Comparison of ENCODE assay signal across 24 cellular contexts in genomic region chrX:118475903-118476302, GRCh38. TPM values are rescaled to one million over a fixed set of nuclear protein-coding genes. Genes with fewer than 3 reads are reported as not detected.
DNase-seq lines count a peak whose midpoint lies in the region; TF ChIP-seq lines count a peak whose summit lies in the region.
"Had no signal": no experiment of that assay in that cellular context is flagged by ENCODE, and none has a peak within 500 bp of the region (broad histone marks: within the 10 kb centered on the region; RNA-seq: fewer than 3 reads in every experiment).

No MANE protein-coding gene starts in this region.

- no peak overlapping the region for H2BK120ac ChIP-seq in trophoblast cell (ENCODE audit: insufficient read depth, low read length, poor library complexity)

- BruUV-seq in mammary epithelial cell (replicated peaks; lab: Mats Ljungman, UMichigan) = no TSS peak

- H2BK12ac ChIP-seq in trophoblast cell (ENCODE audit: low read length) = no peak overlapping the region

- H3K4me3 ChIP-seq in mammary epithelial cell (replicated peaks in 1 of 3; ENCODE audit: insufficient read depth in 1 of 3, low read depth in 2 of 3, low read length in 3 of 3) = no peak overlapping the region
- no peak overlapping the region for H3K4me3 ChIP-seq in breast epithelium
- H3K4me3 ChIP-seq in trophoblast cell (ENCODE audit: low read depth, low read length) = no peak overlapping the region
- H3K4me3 ChIP-seq: Peyer's patch, SJCRH30 had no signal

- no peak overlapping the region for H3K23ac ChIP-seq in trophoblast cell (ENCODE audit: low read length)

- CTCF ChIA-PET in mammary epithelial cell (lab: Charles Lee; ENCODE audit: low non-redundant PET) = no interaction called here

- no peak overlapping the region for H2AK5ac ChIP-seq in trophoblast cell (ENCODE audit: low read length)

- H3K18ac ChIP-seq in trophoblast cell (ENCODE audit: low read length) = no peak overlapping the region

- no peak overlapping the region for H2BK5ac ChIP-seq in trophoblast cell (ENCODE audit: low read depth, low read length, poor library complexity)

- H3K27me3 ChIP-seq in mammary epithelial cell (ENCODE audit: insufficient read depth, low read length) (no peaks in the 10 kb centered on the region), breast epithelium (peaks cover 0 to 2% of the 10 kb centered on the region in 2 donors), trophoblast cell (ENCODE audit: insufficient read depth, low read length) (no peaks in the 10 kb centered on the region)
- H3K27me3 ChIP-seq: Peyer's patch, SJCRH30 had no signal

- 49% methylated on average over 4 of the region's 4 CpGs for WGBS in mammary epithelial cell (ENCODE audit: low coverage, missing lambda C conversion rate)
- no CpG with 5 or more reads among the region's 4 CpGs for WGBS in trophoblast cell (ENCODE audit: extremely low coverage, insufficient coverage, insufficient read length)

- H3K4me1 ChIP-seq in mammary epithelial cell (ENCODE audit: insufficient read depth, low read length) (no peaks in the 10 kb centered on the region), breast epithelium (no peaks in the 10 kb centered on the region), trophoblast cell (ENCODE audit: control insufficient read depth in 1 of 2, insufficient read depth in 2 of 2, low read length in 2 of 2) (peaks cover 0 to 3% of the 10 kb centered on the region in 2 experiments)
- H3K4me1 ChIP-seq: Peyer's patch, SJCRH30 had no signal

- dilution Hi-C loops in mammary epithelial cell (cut with HindIII; ENCODE audit: low sequenced_read_pairs) = no loop called here

- H3K9me3 ChIP-seq in mammary epithelial cell (replicated peaks; ENCODE audit: insufficient read depth, low read length) = no peaks in the 10 kb centered on the region
- peaks cover 0 to 4% of the 10 kb centered on the region in 2 donors for H3K9me3 ChIP-seq in breast epithelium
- no peaks in the 10 kb centered on the region for H3K9me3 ChIP-seq in trophoblast cell (ENCODE audit: insufficient read depth, low read depth, low read length)
- H3K9me3 ChIP-seq: Peyer's patch, SJCRH30 had no signal

- intact Hi-C loops in mammary epithelial cell (cut with micrococcal nuclease) (no loop called here), breast epithelium (cut with DNase I; ENCODE audit: low total_unique reads) (no loop called here)

- H3K36me3 ChIP-seq in mammary epithelial cell (ENCODE audit: insufficient read depth, low read length) = no peaks in the 10 kb centered on the region
- H3K36me3 ChIP-seq in breast epithelium = no peaks in the 10 kb centered on the region
- no peaks in the 10 kb centered on the region for H3K36me3 ChIP-seq in trophoblast cell (ENCODE audit: control insufficient read depth in 1 of 2, insufficient read depth in 2 of 2, low read length in 2 of 2)
- H3K36me3 ChIP-seq: Peyer's patch, SJCRH30 had no signal

- no peaks in the 10 kb centered on the region for H4K20me1 ChIP-seq in mammary epithelial cell (ENCODE audit: insufficient read depth, low read length)

- H3K14ac ChIP-seq in trophoblast cell (ENCODE audit: low read length) = no peak overlapping the region

- H3K9ac ChIP-seq in mammary epithelial cell (ENCODE audit: insufficient read depth, low read length) (no peak overlapping the region), trophoblast cell (ENCODE audit: low read length) (no peak overlapping the region)

- H4K8ac ChIP-seq in trophoblast cell (ENCODE audit: low read depth, low read length) = no peak overlapping the region

- DNase-seq in mammary epithelial cell (no peak), breast epithelium (ENCODE audit: low spot score in 2 of 2) (no peak), iris pigment epithelial cell (ENCODE audit: low read depth) (peak; percentile 11), trophoblast cell (peak; percentile 43 to 66), NCI-H2227 (lab: John Stamatoyannopoulos, UW; ENCODE audit: unreplicated experiment) (no peak), medulla oblongata (ENCODE audit: extremely low spot score) (no peak)
- no peak for DNase-seq in effector CD4-positive, alpha-beta T cell
- DNase-seq in activated CD4-positive, alpha-beta T cell treated with anti-CD3 and anti-CD28 coated beads, Interleukin-2, amount 50 U/mL, for 1 hour = no peak
- DNase-seq: ACHN; C1 segment of cervical spinal cord; Calu3; CD8-positive, alpha-beta T cell; DMS153; KG1; NCI-H1092 treated with DMSO at 0.1 percent for 48 hours; NCI-H1436 treated with DMSO at 0.1 percent for 48 hours; NCI-H1930; NCI-H2227 treated with DMSO at 0.1 percent for 48 hours; NCI-H510A treated with DMSO at 0.1 percent for 48 hours; NCI-H748 treated with DMSO at 0.1 percent for 48 hours; Peyer's patch; SJCRH30 had no signal

- H3K79me1 ChIP-seq in trophoblast cell (ENCODE audit: low read length) = no peaks in the 10 kb centered on the region

- no peak overlapping the region for H3K4ac ChIP-seq in trophoblast cell (ENCODE audit: low read depth, low read length)

- H3K27ac ChIP-seq in mammary epithelial cell (ENCODE audit: insufficient read depth, low read depth, low read length) (no peak overlapping the region), breast epithelium (no peak overlapping the region), trophoblast cell (ENCODE audit: low read depth, low read length) (no peak overlapping the region)
- H3K27ac ChIP-seq: 22Rv1, HL-60, Peyer's patch, SJCRH30 had no signal

- H3K79me2 ChIP-seq in mammary epithelial cell (ENCODE audit: insufficient read depth, low read length) (no peaks in the 10 kb centered on the region), trophoblast cell (ENCODE audit: control insufficient read depth, insufficient read depth, low read length, poor library complexity) (no peaks in the 10 kb centered on the region)

- no peak overlapping the region for H4K12ac ChIP-seq in trophoblast cell (ENCODE audit: low read depth, low read length)

- no peak overlapping the region for H4K91ac ChIP-seq in trophoblast cell (ENCODE audit: low read depth, low read length)

- no peak overlapping the region for H3K4me2 ChIP-seq in mammary epithelial cell (ENCODE audit: insufficient read depth, low read depth, low read length)
- H3K4me2 ChIP-seq in trophoblast cell (ENCODE audit: low read length) = no peak overlapping the region

- H2AFZ ChIP-seq in mammary epithelial cell (ENCODE audit: low read depth, low read length) (peak overlapping the region; percentile 16), trophoblast cell (ENCODE audit: insufficient read depth, low read length, poor library complexity) (no peak overlapping the region)

- TF ChIP-seq POLR2A in breast epithelium (IDR thresholded peaks at IDR 0.05) = no peak

- TF ChIP-seq CTCF in mammary epithelial cell (conservative IDR thresholded peaks at IDR 0.05 in 1 of 2, IDR thresholded peaks at IDR 0.05 in 1 of 2; ENCODE audit: extremely low read depth in 1 of 2, insufficient read depth in 1 of 2, low read depth in 1 of 2, low read length in 2 of 2) (no peak), breast epithelium (IDR thresholded peaks at IDR 0.05) (no peak)

- in situ Hi-C loops in mammary epithelial cell (cut with MboI; ENCODE audit: low sequenced_read_pairs in 2 of 2) = no loop called here

RNA-seq across cellular contexts. Expression of gene DOCK11, which starts 19.7 kb away (rescaled TPM):
- total RNA-seq in mammary epithelial cell (1 to 10 TPM; 1.3 to 4.4 TPM), breast epithelium (100 to 1,000 TPM in 1 of 3 donors, 10 to 100 TPM in 2; 25.3 to 138 (median 26.9) TPM)
- 2.2 TPM for polyA plus RNA-seq in mammary epithelial cell
- 1.2 TPM for polyA minus RNA-seq in mammary epithelial cell
- polyA plus RNA-seq in trophoblast cell (2013) = 3.1 TPM in 2 replicates

Comparison
In these comparisons a context has a peak if more than half of its experiments do, and no peak if none do; other contexts are left out.
1. RNA of gene DOCK11, which starts 19.7 kb away (total RNA-seq): 25.3 to 138 TPM in breast epithelium; 1.3 to 4.4 TPM in mammary epithelial cell; every median in the first group is over 4 times any median in the second.
2. DNase-seq: peak in iris pigment epithelial cell (single experiment) and trophoblast cell (2 of 2); none in mammary epithelial cell (single experiment), breast epithelium (0 of 2), NCI-H2227 (single experiment), effector CD4-positive, alpha-beta T cell (single experiment), activated CD4-positive, alpha-beta T cell treated with anti-CD3 and anti-CD28 coated beads, Interleukin-2, amount 50 U/mL, for 1 hour (single experiment) and medulla oblongata (single experiment).